8 cellular contexts compared by ENCODE assay signal in genomic region chr4:4859010-4859798, GRCh38. TPM values are rescaled to one million over a fixed set of nuclear protein-coding genes. Genes with fewer than 3 reads are reported as not detected.
DNase-seq lines count a peak whose midpoint lies in the region; ATAC-seq and TF ChIP-seq lines count a peak whose summit lies in the region.

Gene MSX1 (plus strand): TSS chr4:4859665. CDS start chr4:4859900, 235 bp downstream.

- peak within 1 kb of the TSS; percentile 97 to 100 (median 99) for H3K4me2 ChIP-seq in BLaER1 treated with 17β-estradiol and CSF1 and Interleukin-3, amounts not matched to agents 10 nM and 100 nM

- peaks cover 0 to 13% (median 0%) of the 10 kb centered on the region in 11 experiments; a peak in 7 of 22 replicates for H3K9me3 ChIP-seq in BLaER1 treated with 17β-estradiol and CSF1 and Interleukin-3, amounts not matched to agents 10 nM and 100 nM (replicated peaks in 1 of 11)
- peaks cover 0 to 3% (median 0%) of the 10 kb centered on the region in 3 donors for H3K9me3 ChIP-seq in gastroesophageal sphincter
- peaks cover 0 to 4% (median 0%) of the 10 kb centered on the region in 4 donors for H3K9me3 ChIP-seq in tibial nerve

- DNase-seq in NCI-H226 (peak; percentile 80), nephron progenitor cell (peak; percentile 94), tibial nerve (ENCODE audit: low spot score in 2 of 2) (peak; percentile 74 to 75)

- peak within 1 kb of the TSS; percentile 70 for H3K4me3 Mint-ChIP-seq in activated T-helper 17 cell treated with anti-CD3 and anti-CD28 coated beads, Interleukin-2, amount 50 U/mL, for 72 hours
- peak within 1 kb of the TSS; percentile 97 for H3K4me3 Mint-ChIP-seq in nephron progenitor cell

- 5 to 10% methylated on average over 4 to 10 of the region's 49 CpGs for WGBS in gastroesophageal sphincter (ENCODE audit: low coverage in 1 of 2), 2 donors
- WGBS in tibial nerve, 2 donors = 3 to 8% methylated on average over 14 to 31 of the region's 49 CpGs

- H3K4me3 ChIP-seq in BLaER1 treated with 17β-estradiol and CSF1 and Interleukin-3, amounts not matched to agents 10 nM and 100 nM = peak within 1 kb of the TSS; percentile 57 to 75 (median 66)
- H3K4me3 ChIP-seq in gastroesophageal sphincter (peak within 1 kb of the TSS; percentile 30 to 72), tibial nerve (peak within 1 kb of the TSS; percentile 51 to 78 (median 53))

- peaks cover 4% of the 10 kb centered on the region for H3K9me3 Mint-ChIP-seq in activated T-helper 17 cell treated with anti-CD3 and anti-CD28 coated beads, Interleukin-2, amount 50 U/mL, for 72 hours
- H3K9me3 Mint-ChIP-seq in nephron progenitor cell = no peaks in the 10 kb centered on the region

- peak; percentile 79 for ATAC-seq in GM18858 (IDR thresholded peaks at IDR 0.05; ENCODE audit: unreplicated experiment)
- ATAC-seq in HG03025 (IDR thresholded peaks at IDR 0.05; ENCODE audit: low FRiP score, unreplicated experiment) = peak; percentile 90
- peak; percentile 89 for ATAC-seq in activated T-helper 17 cell treated with anti-CD3 and anti-CD28 coated beads, Interleukin-2, amount 50 U/mL, for 72 hours (replicated peaks)
- peak; percentile 91 for ATAC-seq in gastroesophageal sphincter

- H3K27me3 Mint-ChIP-seq in activated T-helper 17 cell treated with anti-CD3 and anti-CD28 coated beads, Interleukin-2, amount 50 U/mL, for 72 hours = peaks cover 68% of the 10 kb centered on the region
- peaks cover 48% of the 10 kb centered on the region for H3K27me3 Mint-ChIP-seq in nephron progenitor cell (ENCODE audit: low read depth, poor library complexity)

- H3K4me1 Mint-ChIP-seq in activated T-helper 17 cell treated with anti-CD3 and anti-CD28 coated beads, Interleukin-2, amount 50 U/mL, for 72 hours = peaks cover 5% of the 10 kb centered on the region
- peaks cover 85% of the 10 kb centered on the region for H3K4me1 Mint-ChIP-seq in nephron progenitor cell

- H3K36me3 ChIP-seq in BLaER1 treated with 17β-estradiol and CSF1 and Interleukin-3, amounts not matched to agents 10 nM and 100 nM = no peaks in the 10 kb centered on the region
- H3K36me3 ChIP-seq in gastroesophageal sphincter (peaks cover 0 to 10% of the 10 kb centered on the region in 2 donors), tibial nerve (peaks cover 0 to 5% (median 0%) of the 10 kb centered on the region in 3 donors)

- TF ChIP-seq EP300 in gastroesophageal sphincter (IDR thresholded peaks at IDR 0.05) (no peak), tibial nerve (IDR thresholded peaks at IDR 0.05) (peak in 1 of 2 donors; percentile 75)

- TF ChIP-seq CTCF in gastroesophageal sphincter (IDR thresholded peaks at IDR 0.05) (no peak), nephron progenitor cell (IDR thresholded peaks at IDR 0.05) (no peak), tibial nerve (IDR thresholded peaks at IDR 0.05) (no peak)

- no peak within 1 kb of the TSS for H3K27ac Mint-ChIP-seq in activated T-helper 17 cell treated with anti-CD3 and anti-CD28 coated beads, Interleukin-2, amount 50 U/mL, for 72 hours
- H3K27ac Mint-ChIP-seq in nephron progenitor cell = peak within 1 kb of the TSS; percentile 95

- peak; percentile 39 to 67 for TF ChIP-seq POLR2A in gastroesophageal sphincter (IDR thresholded peaks at IDR 0.05)
- TF ChIP-seq POLR2A in tibial nerve (IDR thresholded peaks at IDR 0.05) = peak in 1 of 2 donors; percentile 79

- peaks cover 99 to 100% (median 100%) of the 10 kb centered on the region in 11 experiments for H3K27me3 ChIP-seq in BLaER1 treated with 17β-estradiol and CSF1 and Interleukin-3, amounts not matched to agents 10 nM and 100 nM
- H3K27me3 ChIP-seq in gastroesophageal sphincter = peaks cover 100% of the 10 kb centered on the region
- peaks cover 3 to 93% of the 10 kb centered on the region in 2 donors for H3K27me3 ChIP-seq in tibial nerve

- H3K4me1 ChIP-seq in BLaER1 treated with 17β-estradiol and CSF1 and Interleukin-3, amounts not matched to agents 10 nM and 100 nM = peaks cover 26 to 49% (median 30%) of the 10 kb centered on the region in 10 experiments; a peak in 18 of 20 replicates
- H3K4me1 ChIP-seq in gastroesophageal sphincter = peaks cover 0 to 69% (median 23%) of the 10 kb centered on the region in 3 donors
- peaks cover 0 to 72% (median 19%) of the 10 kb centered on the region in 4 donors for H3K4me1 ChIP-seq in tibial nerve

- H3K36me3 Mint-ChIP-seq in activated T-helper 17 cell treated with anti-CD3 and anti-CD28 coated beads, Interleukin-2, amount 50 U/mL, for 72 hours (ENCODE audit: low read depth) = peaks cover 23% of the 10 kb centered on the region
- peaks cover 9% of the 10 kb centered on the region for H3K36me3 Mint-ChIP-seq in nephron progenitor cell (ENCODE audit: low read depth)

- H3K27ac ChIP-seq in BLaER1 treated with 17β-estradiol and CSF1 and Interleukin-3, amounts not matched to agents 10 nM and 100 nM = peak within 1 kb of the TSS in 1 of 11 experiments; percentile 17; a peak in 1 of 22 replicates
- H3K27ac ChIP-seq in gastroesophageal sphincter (peak within 1 kb of the TSS in 3 of 4 donors; percentile 30 to 76 (median 59)), tibial nerve (peak within 1 kb of the TSS in 3 of 4 donors; percentile 4 to 77 (median 20))

- peak within 1 kb of the TSS; percentile 20 to 74 (median 63); a peak in 20 of 22 replicates for H3K9ac ChIP-seq in BLaER1 treated with 17β-estradiol and CSF1 and Interleukin-3, amounts not matched to agents 10 nM and 100 nM

- H4K20me1 ChIP-seq in BLaER1 treated with 17β-estradiol and CSF1 and Interleukin-3, amounts not matched to agents 10 nM and 100 nM = peaks cover 0 to 94% (median 82%) of the 10 kb centered on the region in 11 experiments; a peak in 19 of 22 replicates

RNA-seq across cellular contexts. Expression of gene MSX1, which starts in this region (rescaled TPM):
- total RNA-seq in activated T-helper 17 cell treated with anti-CD3 and anti-CD28 coated beads, Interleukin-2, amount 50 U/mL, for 72 hours = not detected
- total RNA-seq in gastroesophageal sphincter (1 to 10 TPM; 2.0 to 5.3 (median 2.4) TPM), tibial nerve (10 to 100 TPM in 3 of 4 donors, 1 to 10 TPM in 1; 9.4 to 42.3 (median 21.7) TPM)

Comparison
In these comparisons a context has a peak if more than half of its experiments do, and no peak if none do; other contexts are left out.
1. Peak in ATAC-seq in activated T-helper 17 cell treated with anti-CD3 and anti-CD28 coated beads, Interleukin-2, amount 50 U/mL, for 72 hours; RNA of the gene not detected or under 1 TPM.